In genomic region chr13:114131581-114132418, GRCh38 we compare ENCODE assay signal across 1 cellular context.
A peak's percentile ranks its signal among the peaks of the same experiment; 100 is the strongest.
TF ChIP-seq lines count a peak whose summit lies in the region.

No MANE protein-coding gene starts in this region.

TF ChIP-seq in K562, 482 proteins besides CTCF, POLR2A, EP300 and RAD21 (continued from another document and continues in another):
- no peak for TF ChIP-seq CUX1 (CRISPR knock-in tag; IDR thresholded peaks at IDR 0.05)
- TF ChIP-seq TAF7 (tag; IDR thresholded peaks at IDR 0.05): no peak
- TF ChIP-seq ZNF76 (CRISPR knock-in tag; IDR thresholded peaks at IDR 0.05; ENCODE audit: borderline replicate concordance): no peak
- no peak for TF ChIP-seq ZNF695 (CRISPR knock-in tag; IDR thresholded peaks at IDR 0.05)
- TF ChIP-seq ZFPM2 (CRISPR knock-in tag; IDR thresholded peaks at IDR 0.05): no peak
- no peak for TF ChIP-seq RBM22 (IDR thresholded peaks at IDR 0.05; ENCODE audit: low read depth, low read length, poor library complexity, severe bottlenecking)
- no peak for TF ChIP-seq CREM (IDR thresholded peaks at IDR 0.05; ENCODE audit: low read depth)
- peak; percentile 50 to 67 for TF ChIP-seq NRF1 (conservative IDR thresholded peaks at IDR 0.05 in 1 of 2, IDR thresholded peaks at IDR 0.05 in 1 of 2)
- 0 out of 2 replicates have a peak, but pooled peaks have one; percentile 34 for TF ChIP-seq TOE1 (IDR thresholded peaks at IDR 0.05; ENCODE audit: borderline replicate concordance)
- no peak for TF ChIP-seq TOE1 (CRISPR knock-in tag; IDR thresholded peaks at IDR 0.05; ENCODE audit: borderline replicate concordance, low read depth)
- TF ChIP-seq ZNF561 (CRISPR knock-in tag; conservative IDR thresholded peaks at IDR 0.05): no peak
- no peak for TF ChIP-seq HDAC6 (IDR thresholded peaks at IDR 0.05; ENCODE audit: low read depth, low read length)
- TF ChIP-seq ZBTB9 (CRISPR knock-in tag; IDR thresholded peaks at IDR 0.05): no peak
- TF ChIP-seq LCOR (CRISPR knock-in tag; IDR thresholded peaks at IDR 0.05): no peak
- TF ChIP-seq SFPQ (IDR thresholded peaks at IDR 0.05; ENCODE audit: low read depth, low read length): no peak
- no peak for TF ChIP-seq PHB2 (IDR thresholded peaks at IDR 0.05; ENCODE audit: low read depth)
- TF ChIP-seq FOXK1 (CRISPR knock-in tag; IDR thresholded peaks at IDR 0.05; ENCODE audit: borderline replicate concordance): no peak
- no peak for TF ChIP-seq ATF3 (IDR thresholded peaks at IDR 0.05)
- TF ChIP-seq ATF3 (CRISPR knock-in tag; conservative IDR thresholded peaks at IDR 0.05): no peak
- TF ChIP-seq RUNX1 (IDR thresholded peaks at IDR 0.05; ENCODE audit: low read depth): no peak
- no peak for TF ChIP-seq PRPF4 (IDR thresholded peaks at IDR 0.05; ENCODE audit: insufficient read depth, low read depth, low read length, poor library complexity, severe bottlenecking)
- peak; percentile 8; the same call in 1 of the 2 replicates for TF ChIP-seq TFAP4 (CRISPR knock-in tag; IDR thresholded peaks at IDR 0.05; ENCODE audit: borderline replicate concordance)
- TF ChIP-seq POLR2AphosphoS2 (IDR thresholded peaks at IDR 0.05; ENCODE audit: low read length): no peak
- no peak for TF ChIP-seq MAZ (CRISPR knock-in tag; conservative IDR thresholded peaks at IDR 0.05 in 1 of 2, IDR thresholded peaks at IDR 0.05 in 1 of 2)
- TF ChIP-seq PRMT5 (CRISPR knock-in tag; IDR thresholded peaks at IDR 0.05): no peak
- TF ChIP-seq EHMT2 (IDR thresholded peaks at IDR 0.05): no peak
- TF ChIP-seq HSF4 (CRISPR knock-in tag; IDR thresholded peaks at IDR 0.05; ENCODE audit: borderline replicate concordance): no peak
- no peak for TF ChIP-seq CBX2 (IDR thresholded peaks at IDR 0.05; ENCODE audit: insufficient read depth, low read length, poor library complexity, severe bottlenecking)
- TF ChIP-seq ZBTB5 (IDR thresholded peaks at IDR 0.05): no peak
- TF ChIP-seq KAT7 (CRISPR knock-in tag; IDR thresholded peaks at IDR 0.05; ENCODE audit: borderline replicate concordance): no peak
- TF ChIP-seq SMC3 (conservative IDR thresholded peaks at IDR 0.05; ENCODE audit: insufficient read depth, low read depth, low read length): no peak
- TF ChIP-seq MEF2A (IDR thresholded peaks at IDR 0.05; ENCODE audit: control insufficient read depth, low read depth, low read length): no peak
- no peak for TF ChIP-seq CBX1 (IDR thresholded peaks at IDR 0.05; ENCODE audit: low read depth)
- no peak for TF ChIP-seq CTCFL (IDR thresholded peaks at IDR 0.05; ENCODE audit: borderline replicate concordance, insufficient read depth, low read depth, low read length, poor library complexity, severe bottlenecking)
- no peak for TF ChIP-seq SREBF2 (CRISPR knock-in tag; IDR thresholded peaks at IDR 0.05)
- no peak for TF ChIP-seq HINFP (tag; conservative IDR thresholded peaks at IDR 0.05; ENCODE audit: low read depth)
- no peak for TF ChIP-seq CBX5 (IDR thresholded peaks at IDR 0.05; ENCODE audit: borderline replicate concordance, low read depth)
- no peak for TF ChIP-seq ARHGAP35 (IDR thresholded peaks at IDR 0.05; ENCODE audit: partially characterized antibody)
- TF ChIP-seq BACH1 (tag; IDR thresholded peaks at IDR 0.05): no peak
- no peak for TF ChIP-seq NBN (IDR thresholded peaks at IDR 0.05; ENCODE audit: low read depth)
- TF ChIP-seq MAFF (IDR thresholded peaks at IDR 0.05; ENCODE audit: low read length): no peak
- no peak for TF ChIP-seq IRF1 (CRISPR knock-in tag; IDR thresholded peaks at IDR 0.05; ENCODE audit: borderline replicate concordance)
- no peak for TF ChIP-seq GABPB2 (CRISPR knock-in tag; conservative IDR thresholded peaks at IDR 0.05)
- peak; percentile 69 for TF ChIP-seq MAX (CRISPR knock-in tag; IDR thresholded peaks at IDR 0.05)
- no peak for TF ChIP-seq KAT8 (IDR thresholded peaks at IDR 0.05; ENCODE audit: low read depth)
- TF ChIP-seq TCFL5 (CRISPR knock-in tag; conservative IDR thresholded peaks at IDR 0.05): no peak
- TF ChIP-seq ZNF280B (CRISPR knock-in tag; IDR thresholded peaks at IDR 0.05): no peak
- TF ChIP-seq RB1 (IDR thresholded peaks at IDR 0.05; ENCODE audit: low read depth): no peak
- no peak for TF ChIP-seq KLF10 (CRISPR knock-in tag; IDR thresholded peaks at IDR 0.05)
